Comparison of ENCODE assay signal across 1 cellular context in genomic region chr16:54285414-54286066, GRCh38.
TF ChIP-seq lines count a peak whose summit lies in the region.

No MANE protein-coding gene starts in this region.

TF ChIP-seq in HEK293, 187 proteins besides CTCF, POLR2A, EP300 and RAD21 (continued from another document):
- TF ChIP-seq PRDM10 (tag by site-specific recombination; IDR thresholded peaks at IDR 0.05) (peak; percentile 97), ZFP69B (tag by site-specific recombination; IDR thresholded peaks at IDR 0.05) (no peak), ZNF175 (tag by site-specific recombination; IDR thresholded peaks at IDR 0.05) (no peak), ZNF658 (tag by site-specific recombination; IDR thresholded peaks at IDR 0.05) (no peak), PRDM4 (tag by site-specific recombination; IDR thresholded peaks at IDR 0.05) (no peak), ZBTB8A (tag by site-specific recombination; IDR thresholded peaks at IDR 0.05) (0 out of 2 replicates have a peak, but pooled peaks have one; percentile 2), KLF9 (tag by site-specific recombination; IDR thresholded peaks at IDR 0.05; ENCODE audit: low read depth) (0 out of 2 replicates have a peak, but pooled peaks have one; percentile 16), KLF7 (tag by site-specific recombination; IDR thresholded peaks at IDR 0.05; ENCODE audit: borderline replicate concordance) (no peak), ZNF404 (tag by site-specific recombination; IDR thresholded peaks at IDR 0.05) (no peak), ZBTB10 (tag by site-specific recombination; IDR thresholded peaks at IDR 0.05) (peak; percentile 69; the same call in 1 of the 2 replicates), ZBTB26 (tag by site-specific recombination; optimal IDR thresholded peaks at IDR 0.05) (peak; percentile 80), ZBTB11 (tag by site-specific recombination; conservative IDR thresholded peaks at IDR 0.05; ENCODE audit: low read depth) (peak; percentile 52; the same call in 1 of the 2 replicates), ZIC2 (tag by site-specific recombination; IDR thresholded peaks at IDR 0.05) (no peak; the same call in 1 of the 2 replicates), ZNF791 (tag by site-specific recombination; IDR thresholded peaks at IDR 0.05) (no peak), ZNF302 (tag by site-specific recombination; IDR thresholded peaks at IDR 0.05; ENCODE audit: low read depth) (no peak), ZFP41 (tag by site-specific recombination; IDR thresholded peaks at IDR 0.05; ENCODE audit: borderline replicate concordance) (no peak), ZNF366 (tag by site-specific recombination; conservative IDR thresholded peaks at IDR 0.05) (0 out of 2 replicates have a peak, but pooled peaks have one; percentile 2), ZBTB7A (tag by site-specific recombination; IDR thresholded peaks at IDR 0.05; ENCODE audit: low read depth) (no peak), ZNF610 (tag by site-specific recombination; IDR thresholded peaks at IDR 0.05; ENCODE audit: borderline replicate concordance) (no peak), ZBTB20 (tag by site-specific recombination; IDR thresholded peaks at IDR 0.05) (peak; percentile 27; the same call in 1 of the 2 replicates), ZNF777 (tag by site-specific recombination; IDR thresholded peaks at IDR 0.05; ENCODE audit: borderline replicate concordance) (no peak), ZNF76 (tag by site-specific recombination; IDR thresholded peaks at IDR 0.05; ENCODE audit: borderline replicate concordance, low read depth) (no peak), ZFP37 (tag by site-specific recombination; IDR thresholded peaks at IDR 0.05) (no peak), ZBTB48 (tag by site-specific recombination; IDR thresholded peaks at IDR 0.05) (no peak), ZNF660 (tag by site-specific recombination; IDR thresholded peaks at IDR 0.05) (no peak), ZNF157 (tag by site-specific recombination; IDR thresholded peaks at IDR 0.05) (no peak), ZNF274 (IDR thresholded peaks at IDR 0.05; ENCODE audit: low read length) (no peak), ZNF274 (tag by site-specific recombination; IDR thresholded peaks at IDR 0.05; ENCODE audit: borderline replicate concordance) (no peak)
